In genomic region chr1:165828581-165829329, GRCh38 we compare ENCODE assay signal across 8 cellular contexts. TPM values are rescaled to one million over a fixed set of nuclear protein-coding genes. Genes with fewer than 3 reads are reported as not detected.
DNase-seq lines count a peak whose midpoint lies in the region; TF ChIP-seq lines count a peak whose summit lies in the region.

No MANE protein-coding gene starts in this region.

- peaks cover 16% of the 10 kb centered on the region for H3K36me3 Mint-ChIP-seq in Caco-2 (ENCODE audit: insufficient read depth, unreplicated experiment)

- no peak overlapping the region for H3K14ac ChIP-seq in neuronal stem cell (ENCODE audit: low read length)

- POLR2A ChIA-PET in Caco-2 (lab: Charles Lee) = interaction anchor here (1.4 kb wide), 1 partner anchor 60 kb away, joined by 11 read pairs; the partner anchor contains the start of gene TMCO1

- H2BK12ac ChIP-seq in neuronal stem cell (ENCODE audit: low read length) = no peak overlapping the region

- peak overlapping the region; percentile 92 for H3K27ac ChIP-seq in neuronal stem cell (replicated peaks; ENCODE audit: low read length)

- H2AFZ ChIP-seq in neuronal stem cell (ENCODE audit: low read length) = peak overlapping the region; percentile 97

- H3K4me3 ChIP-seq in Caco-2 (ENCODE audit: low read depth, low read length) = peak overlapping the region; percentile 93
- peak overlapping the region; percentile 78 to 91 for H3K4me3 ChIP-seq in neuronal stem cell (ENCODE audit: low read length in 2 of 2)

- WGBS in neuronal stem cell (ENCODE audit: extremely low coverage in 2 of 2, insufficient read length in 2 of 2, insufficient replicate concordance in 1 of 2), 2 donors = no CpG with 5 or more reads among the region's 26 CpGs

- H2BK15ac ChIP-seq in neuronal stem cell (ENCODE audit: low read length) = peak overlapping the region; percentile 55

- no peak overlapping the region for H3K4ac ChIP-seq in neuronal stem cell (ENCODE audit: low read length)

- CTCF ChIA-PET in Caco-2 (lab: Charles Lee) = interaction anchor here (0.6 to 1.5 kb wide), 8 partner anchors 16 to 227 kb away, joined by 3 to 5 read pairs (median 4); partner anchors contain the start of gene TMCO1

- H3K23ac ChIP-seq in neuronal stem cell (ENCODE audit: low read depth, low read length, poor library complexity) = peak overlapping the region; percentile 49

- H2BK120ac ChIP-seq in neuronal stem cell (ENCODE audit: low read depth, low read length) = no peak overlapping the region

- TSS peak; percentile 93 for BruUV-seq in Caco-2 (replicated peaks; lab: Mats Ljungman, UMichigan)

- H3K9ac ChIP-seq in neuronal stem cell (ENCODE audit: low read depth, low read length, poor library complexity) = peak overlapping the region; percentile 88

- TF ChIP-seq CTCF in Caco-2 (IDR thresholded peaks at IDR 0.05; ENCODE audit: insufficient read depth in 1 of 2, low read depth in 1 of 2, low read length in 1 of 2, severe bottlenecking in 1 of 2, unreplicated experiment in 1 of 2) = no peak

- intact Hi-C loops in Caco-2 (cut with micrococcal nuclease; ENCODE audit: unreplicated experiment) = loop anchor here (1.0 to 2.0 kb wide), 4 partner anchors 66 to 198 kb away; partner anchors contain the start of gene MGST3

- H3K18ac ChIP-seq in neuronal stem cell (ENCODE audit: low read length) = peak overlapping the region; percentile 91

- H4K91ac ChIP-seq in neuronal stem cell (ENCODE audit: low read depth, low read length, poor library complexity) = no peak overlapping the region

- H3K27ac Mint-ChIP-seq in Caco-2 (ENCODE audit: unreplicated experiment) = peak overlapping the region; percentile 95

- H3K9me3 ChIP-seq in Caco-2 = no peaks in the 10 kb centered on the region
- H3K9me3 ChIP-seq in neuronal stem cell (replicated peaks in 1 of 2; ENCODE audit: control insufficient read depth in 2 of 2, insufficient read depth in 1 of 2, low read depth in 1 of 2, low read length in 2 of 2) = peaks cover 0 to 10% of the 10 kb centered on the region in 2 donors

- H3K79me1 ChIP-seq in neuronal stem cell (ENCODE audit: low read depth, low read length) = peaks cover 6% of the 10 kb centered on the region

- peak overlapping the region; percentile 87 for H3K4me2 ChIP-seq in neuronal stem cell (ENCODE audit: insufficient read depth, low read length, poor library complexity, severe bottlenecking)

- H3K27me3 Mint-ChIP-seq in Caco-2 (ENCODE audit: insufficient read depth, unreplicated experiment) = no peaks in the 10 kb centered on the region

- H3K27me3 ChIP-seq in Caco-2 (replicated peaks; ENCODE audit: control insufficient read depth, insufficient read depth, low read length) (no peaks in the 10 kb centered on the region), neuronal stem cell (ENCODE audit: control insufficient read depth in 3 of 3, insufficient read depth in 3 of 3, low read depth in 1 of 3, low read length in 3 of 3) (peaks cover 0 to 4% (median 0%) of the 10 kb centered on the region in 3 experiments)

- H3K36me3 ChIP-seq in Caco-2 (ENCODE audit: control insufficient read depth, insufficient read depth, low read length) (no peaks in the 10 kb centered on the region), neuronal stem cell (replicated peaks in 1 of 2; ENCODE audit: control insufficient read depth in 2 of 2, insufficient read depth in 2 of 2, low read length in 2 of 2) (peaks cover 0 to 4% of the 10 kb centered on the region in 2 donors)

- no peak overlapping the region for H2AK5ac ChIP-seq in neuronal stem cell (ENCODE audit: low read depth, low read length)

- peak; percentile 75 to 77 for DNase-seq in Caco-2
- DNase-seq in GM19238 (ENCODE audit: insufficient read length, low spot score) = peak; percentile 16
- peak; percentile 69 for DNase-seq in HS-27A (ENCODE audit: low read depth)
- DNase-seq in NCI-H774 (lab: John Stamatoyannopoulos, UW) = peak; percentile 86
- peak; percentile 14 for DNase-seq in activated naive CD4-positive, alpha-beta T cell treated with anti-CD3 and anti-CD28 coated beads, Interleukin-2, amount 50 U/mL, for 16 hours
- DNase-seq in globus pallidus (ENCODE audit: low spot score) = peak; percentile 55
- peak; percentile 42 for DNase-seq in neuronal stem cell (ENCODE audit: low spot score)
- DNase-seq in GOT3 (lab: John Stamatoyannopoulos, UW) = no peak

- peak overlapping the region; percentile 92 for H3K4me3 Mint-ChIP-seq in Caco-2 (ENCODE audit: unreplicated experiment)

- no peak overlapping the region for H4K8ac ChIP-seq in neuronal stem cell (ENCODE audit: low read depth, low read length)

- H3K9me3 Mint-ChIP-seq in Caco-2 (ENCODE audit: unreplicated experiment) = no peaks in the 10 kb centered on the region

- H2BK5ac ChIP-seq in neuronal stem cell (ENCODE audit: low read length) = peak overlapping the region; percentile 97

- H3K4me1 ChIP-seq in Caco-2 (peaks cover 7% of the 10 kb centered on the region; the same call in 1 of the 2 replicates), neuronal stem cell (ENCODE audit: control insufficient read depth in 2 of 2, insufficient read depth in 1 of 2, low read depth in 1 of 2, low read length in 2 of 2) (peaks cover 6 to 11% of the 10 kb centered on the region in 2 donors)

- H3K4me1 Mint-ChIP-seq in Caco-2 (ENCODE audit: low read depth, unreplicated experiment) = no peaks in the 10 kb centered on the region

RNA-seq across cellular contexts. Expression of gene UCK2, which starts 1.3 kb away (rescaled TPM):
- 65.0 and 67.2 TPM in 2 replicates for total RNA-seq in Caco-2 (2022)
- polyA plus RNA-seq in neuronal stem cell (2013, experiment 1 of 2) = 51.1 TPM
- polyA plus RNA-seq in neuronal stem cell (2013, experiment 2 of 2) = 49.3 TPM
